Comparison of ENCODE assay signal across 12 cellular contexts in the genomic region with DNA sequence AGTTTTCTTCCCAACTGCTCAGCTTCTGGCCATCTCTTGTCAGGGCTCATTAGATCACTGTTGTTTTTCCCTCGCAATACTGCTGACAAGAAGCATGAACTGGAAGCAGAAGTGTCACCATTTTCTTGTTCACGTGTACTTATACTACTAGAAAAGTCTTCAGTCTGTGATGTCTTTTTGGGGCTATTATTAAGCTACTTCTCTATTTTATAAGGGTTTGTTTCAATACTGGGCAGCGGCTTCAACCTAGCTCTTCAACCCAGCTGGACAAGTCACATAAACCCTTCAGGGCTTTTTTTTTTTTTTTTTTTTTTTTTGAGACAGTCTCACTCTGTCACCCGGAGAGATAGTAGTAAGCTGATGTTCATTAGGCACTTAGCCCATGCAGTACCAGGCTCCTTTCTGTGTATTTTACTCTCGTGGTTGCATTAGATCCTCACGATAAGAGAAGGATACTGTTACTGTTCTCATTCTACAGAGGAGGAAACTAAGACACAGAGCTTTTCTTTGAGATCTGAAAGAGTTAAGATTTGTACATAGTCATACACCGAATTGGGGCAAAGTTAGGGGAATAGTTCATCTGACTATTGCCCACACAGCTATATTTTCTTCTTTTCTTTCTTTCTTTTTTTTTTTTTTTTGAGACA. TPM values are rescaled to one million over a fixed set of nuclear protein-coding genes. Genes with fewer than 3 reads are reported as not detected.
DNase-seq lines count a peak whose midpoint lies in the region; ATAC-seq and TF ChIP-seq lines count a peak whose summit lies in the region.
"Had no signal": no experiment of that assay in that cellular context is flagged by ENCODE, and none has a peak within 500 bp of the region (broad histone marks: within the 10 kb centered on the region; RNA-seq: fewer than 3 reads in every experiment).

No MANE protein-coding gene starts in this region.

- ATAC-seq in CD4-positive, CD25-positive, alpha-beta regulatory T cell (ENCODE audit: low read depth in 2 of 2) = peak; percentile 61 to 72
- ATAC-seq in GM19351 (IDR thresholded peaks at IDR 0.05; ENCODE audit: unreplicated experiment) (peak; percentile 35), activated B cell treated with CpG ODN at 0.5 μM for 24 hours (ENCODE audit: low read depth) (peak; percentile 66), naive B cell (ENCODE audit: low read depth in 2 of 2) (peak; percentile 77 to 78), HG02623 (IDR thresholded peaks at IDR 0.05; ENCODE audit: unreplicated experiment) (no peak), omental fat pad (ENCODE audit: low FRiP score) (no peak)
- ATAC-seq: naive thymus-derived CD8-positive, alpha-beta T cell had no signal

- intact Hi-C loops in activated B cell treated with CpG ODN at 0.5 μM for 24 hours (cut with micrococcal nuclease) = loop anchor here (1.0 kb wide), 2 partner anchors 8 to 10 kb away; no protein-coding TSS in a partner anchor

- no peaks in the 10 kb centered on the region for H3K9me3 ChIP-seq in CD4-positive, CD25-positive, alpha-beta regulatory T cell (ENCODE audit: control insufficient read depth in 2 of 2, low read length in 2 of 2)

- H3K27ac ChIP-seq in CD4-positive, CD25-positive, alpha-beta regulatory T cell (ENCODE audit: insufficient read depth, low read length, poor library complexity, severe bottlenecking) = peak overlapping the region; percentile 65
- H3K27ac ChIP-seq: HL-60 had no signal

- no peaks in the 10 kb centered on the region for H3K9me3 Mint-ChIP-seq in CD4-positive, CD25-positive, alpha-beta regulatory T cell
- H3K9me3 Mint-ChIP-seq in activated B cell treated with CpG ODN at 0.5 μM for 24 hours = no peaks in the 10 kb centered on the region
- no peaks in the 10 kb centered on the region for H3K9me3 Mint-ChIP-seq in naive B cell
- H3K9me3 Mint-ChIP-seq in mesothelial cell of epicardium = no peaks in the 10 kb centered on the region
- H3K9me3 Mint-ChIP-seq: naive thymus-derived CD8-positive, alpha-beta T cell had no signal

- H3K27me3 Mint-ChIP-seq in CD4-positive, CD25-positive, alpha-beta regulatory T cell = no peaks in the 10 kb centered on the region
- H3K27me3 Mint-ChIP-seq in activated B cell treated with CpG ODN at 0.5 μM for 24 hours = no peaks in the 10 kb centered on the region
- no peaks in the 10 kb centered on the region for H3K27me3 Mint-ChIP-seq in naive B cell
- H3K27me3 Mint-ChIP-seq in mesothelial cell of epicardium (ENCODE audit: low read depth) = no peaks in the 10 kb centered on the region
- H3K27me3 Mint-ChIP-seq: naive thymus-derived CD8-positive, alpha-beta T cell had no signal

- peak overlapping the region in 3 of 4 donors; percentile 24 to 51 (median 46) for H3K4me3 Mint-ChIP-seq in CD4-positive, CD25-positive, alpha-beta regulatory T cell
- peak overlapping the region; percentile 62 for H3K4me3 Mint-ChIP-seq in activated B cell treated with CpG ODN at 0.5 μM for 24 hours
- peak overlapping the region; percentile 3 to 82 (median 56) for H3K4me3 Mint-ChIP-seq in naive B cell
- H3K4me3 Mint-ChIP-seq in mesothelial cell of epicardium = no peak overlapping the region

- TF ChIP-seq CTCF in activated B cell treated with CpG ODN at 0.5 μM for 24 hours (IDR thresholded peaks at IDR 0.05) (no peak), mesothelial cell of epicardium (IDR thresholded peaks at IDR 0.05; ENCODE audit: unreplicated experiment) (no peak), omental fat pad (IDR thresholded peaks at IDR 0.05) (no peak)

- CTCF ChIA-PET in activated B cell treated with CpG ODN at 0.5 μM for 24 hours (lab: Charles Lee) = interaction anchor here (0.9 to 1.6 kb wide), 7 partner anchors 8 to 128 kb away, joined by 3 to 4 read pairs (median 4); no protein-coding TSS in a partner anchor

- peak overlapping the region; percentile 89 to 97 (median 91) for H3K27ac Mint-ChIP-seq in CD4-positive, CD25-positive, alpha-beta regulatory T cell
- H3K27ac Mint-ChIP-seq in activated B cell treated with CpG ODN at 0.5 μM for 24 hours (peak overlapping the region; percentile 76), naive B cell (peak overlapping the region; percentile 84 to 98 (median 94)), mesothelial cell of epicardium (no peak overlapping the region)

- POLR2A ChIA-PET in activated B cell treated with CpG ODN at 0.5 μM for 24 hours (lab: Charles Lee) = interaction anchor here (0.6 to 24.2 kb wide), 17 partner anchors 9 to 522 kb away, joined by 3 to 683 read pairs (median 7); a partner anchor contains a TSS

- peaks cover 22% of the 10 kb centered on the region for H3K4me1 ChIP-seq in CD4-positive, CD25-positive, alpha-beta regulatory T cell (ENCODE audit: control insufficient read depth, insufficient read depth, low read length, poor library complexity, severe bottlenecking)

- no peaks in the 10 kb centered on the region for H3K27me3 ChIP-seq in CD4-positive, CD25-positive, alpha-beta regulatory T cell (ENCODE audit: control insufficient read depth, insufficient read depth, low read length)

- peaks cover 17% of the 10 kb centered on the region for H3K36me3 ChIP-seq in CD4-positive, CD25-positive, alpha-beta regulatory T cell (ENCODE audit: control insufficient read depth, insufficient read depth, low read length)

- DNase-seq in CD4-positive, CD25-positive, alpha-beta regulatory T cell = peak in 2 of 3 donors; percentile 33 to 36
- DNase-seq in activated B cell treated with CpG ODN at 0.5 μM for 24 hours (no peak), naive B cell (no peak), mesothelial cell of epicardium (ENCODE audit: low spot score in 2 of 2, unreplicated experiment in 2 of 2) (no peak), omental fat pad (ENCODE audit: low spot score) (no peak), DMS153 (lab: John Stamatoyannopoulos, UW) (no peak)
- DNase-seq: naive thymus-derived CD8-positive, alpha-beta T cell; NCI-H1092; NCI-H526 had no signal

- H3K4me3 ChIP-seq in CD4-positive, CD25-positive, alpha-beta regulatory T cell (ENCODE audit: low read depth, low read length) = peak overlapping the region; percentile 69

- H3K36me3 Mint-ChIP-seq in CD4-positive, CD25-positive, alpha-beta regulatory T cell = peaks cover 43% of the 10 kb centered on the region
- H3K36me3 Mint-ChIP-seq in activated B cell treated with CpG ODN at 0.5 μM for 24 hours (ENCODE audit: low read depth) (peaks cover 60% of the 10 kb centered on the region), naive B cell (peaks cover 8 to 10% of the 10 kb centered on the region in 2 donors), mesothelial cell of epicardium (peaks cover 10% of the 10 kb centered on the region)

- H3K4me1 Mint-ChIP-seq in CD4-positive, CD25-positive, alpha-beta regulatory T cell = peaks cover 45 to 72% (median 58%) of the 10 kb centered on the region in 4 donors
- peaks cover 89% of the 10 kb centered on the region for H3K4me1 Mint-ChIP-seq in activated B cell treated with CpG ODN at 0.5 μM for 24 hours
- peaks cover 69 to 95% (median 90%) of the 10 kb centered on the region in 3 donors for H3K4me1 Mint-ChIP-seq in naive B cell
- H3K4me1 Mint-ChIP-seq in mesothelial cell of epicardium = no peaks in the 10 kb centered on the region

RNA-seq across cellular contexts. Expression of a gene that starts 20.5 kb away (rescaled TPM):
- total RNA-seq in CD4-positive, CD25-positive, alpha-beta regulatory T cell = 159 TPM
- 1 to 10 TPM; 3.8 to 7.3 (median 4.6) TPM for polyA plus RNA-seq in CD4-positive, CD25-positive, alpha-beta regulatory T cell
- total RNA-seq in activated B cell treated with CpG ODN at 0.5 μM for 24 hours (278 and 318 TPM in 2 replicates), mesothelial cell of epicardium (49.3 to 59.1 TPM (median 50.4 TPM) in 3 replicates), omental fat pad (10 to 100 TPM; 37.5 to 89.0 (median 62.8) TPM)
- 10 to 100 TPM in 2 of 6 donors, 1 to 10 TPM in 4; 3.4 to 21.1 (median 7.9) TPM for polyA plus RNA-seq in naive B cell (ENCODE audit: low read depth in 6 of 6)

Comparison
In these comparisons a context has a peak if more than half of its experiments do, and no peak if none do; other contexts are left out.
1. ATAC-seq: peak in CD4-positive, CD25-positive, alpha-beta regulatory T cell (2 of 2), GM19351 (single experiment), activated B cell treated with CpG ODN at 0.5 μM for 24 hours (single experiment) and naive B cell (2 of 2); none in HG02623 (single experiment) and omental fat pad (single experiment).
2. DNase-seq: peak in CD4-positive, CD25-positive, alpha-beta regulatory T cell (2 of 3); none in activated B cell treated with CpG ODN at 0.5 μM for 24 hours (single experiment), naive B cell (single experiment), mesothelial cell of epicardium (0 of 2), omental fat pad (single experiment) and DMS153 (single experiment).